In the genomic region with DNA sequence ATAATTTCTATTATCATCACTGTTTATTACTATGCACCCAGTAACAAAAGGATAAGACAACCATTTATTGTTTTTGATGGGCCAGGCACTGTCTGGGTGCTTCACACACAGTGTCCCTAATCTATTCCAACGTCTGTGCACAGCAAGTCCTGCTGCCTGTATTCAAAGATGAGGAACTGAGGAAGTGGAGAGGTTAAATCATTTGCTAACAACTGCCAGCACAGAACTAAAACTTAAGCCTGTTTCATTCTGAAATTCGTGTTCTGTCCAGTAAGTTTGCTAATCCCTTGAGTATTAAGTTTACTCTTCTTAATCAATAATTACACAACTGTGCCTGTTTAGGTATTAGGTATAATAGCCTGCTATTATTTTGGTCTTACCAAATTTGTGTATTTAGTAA, we compare ENCODE assay signal across 20 cellular contexts. TPM values are rescaled to one million over a fixed set of nuclear protein-coding genes. Genes with fewer than 3 reads are reported as not detected.
A peak's percentile ranks its signal among the peaks of the same experiment; 100 is the strongest.
DNase-seq lines count a peak whose midpoint lies in the region; ATAC-seq, FAIRE-seq and TF ChIP-seq lines count a peak whose summit lies in the region.
"Had no signal": no experiment of that assay in that cellular context is flagged by ENCODE, and none has a peak within 500 bp of the region (broad histone marks: within the 10 kb centered on the region; RNA-seq: fewer than 3 reads in every experiment).

No MANE protein-coding gene starts in this region.

- no peak for FAIRE-seq in urothelium cell line (lab: Jason Lieb, UNC)
- FAIRE-seq: GM12892 had no signal

- H3K27me3 Mint-ChIP-seq in mesothelial cell of epicardium (ENCODE audit: low read depth) = no peaks in the 10 kb centered on the region

- no peaks in the 10 kb centered on the region for H3K4me1 ChIP-seq in Karpas-422 (ENCODE audit: low read length)

- CTCF ChIA-PET in HEK293T (lab: Yijun Ruan, JAX) = no interaction called here

- no peak overlapping the region for H3K4me3 Mint-ChIP-seq in mesothelial cell of epicardium
- H3K4me3 Mint-ChIP-seq: CD14-positive monocyte had no signal

- no peaks in the 10 kb centered on the region for H3K27me3 ChIP-seq in Karpas-422 (ENCODE audit: low read length)
- H3K27me3 ChIP-seq: MG63, SJCRH30 had no signal

- H3K27ac ChIP-seq in Karpas-422 (ENCODE audit: low read length) = no peak overlapping the region
- H3K27ac ChIP-seq: SJCRH30 had no signal

- DNase-seq in mesothelial cell of epicardium (ENCODE audit: low spot score in 2 of 2, unreplicated experiment in 2 of 2) (no peak), Karpas-422 (no peak), HEK293T (ENCODE audit: extremely low spot score) (no peak), urothelium cell line (ENCODE audit: low spot score) (no peak)
- no peak for DNase-seq in activated CD4-positive, alpha-beta T cell treated with anti-CD3 and anti-CD28 coated beads for 48 hours
- DNase-seq: ACHN, AML-193, GF-D8, HCEC 1CT, MG63, NCI-H187, NCI-H69, OCI-M1, SJCRH30 had no signal

- H2AFZ ChIP-seq in Karpas-422 (ENCODE audit: low read length) = no peak overlapping the region

- no peaks in the 10 kb centered on the region for H3K9me3 Mint-ChIP-seq in mesothelial cell of epicardium
- H3K9me3 Mint-ChIP-seq: CD14-positive monocyte had no signal

- TF ChIP-seq CTCF in mesothelial cell of epicardium (IDR thresholded peaks at IDR 0.05; ENCODE audit: unreplicated experiment) = no peak

- H3K9ac ChIP-seq in Karpas-422 (ENCODE audit: low read length) = no peak overlapping the region

- H3K4me1 Mint-ChIP-seq in mesothelial cell of epicardium = peaks cover 58% of the 10 kb centered on the region
- H3K4me1 Mint-ChIP-seq: CD14-positive monocyte had no signal

- no peaks in the 10 kb centered on the region for H3K9me3 ChIP-seq in Karpas-422 (ENCODE audit: low read length)
- H3K9me3 ChIP-seq: SJCRH30 had no signal

- H3K9me2 ChIP-seq in Karpas-422 (replicated peaks; ENCODE audit: insufficient read depth, low read length) = no peaks in the 10 kb centered on the region

- H3K79me2 ChIP-seq in Karpas-422 (ENCODE audit: low read length) = no peaks in the 10 kb centered on the region

- POLR2A ChIA-PET in HEK293T (lab: Yijun Ruan, JAX) = no interaction called here

- ATAC-seq in GM18907 (IDR thresholded peaks at IDR 0.05; ENCODE audit: unreplicated experiment) = peak; percentile 50
- peak; percentile 42 for ATAC-seq in GM19463 (IDR thresholded peaks at IDR 0.05; ENCODE audit: unreplicated experiment)
- peak; percentile 53 for ATAC-seq in HG03571 (IDR thresholded peaks at IDR 0.05; ENCODE audit: unreplicated experiment)

- no peaks in the 10 kb centered on the region for H3K36me3 Mint-ChIP-seq in mesothelial cell of epicardium
- H3K36me3 Mint-ChIP-seq: CD14-positive monocyte had no signal

- no peaks in the 10 kb centered on the region for H4K20me1 ChIP-seq in Karpas-422 (ENCODE audit: insufficient read depth, low read depth, low read length)

- no peaks in the 10 kb centered on the region for H3K36me3 ChIP-seq in Karpas-422 (ENCODE audit: insufficient read depth, low read length)
- H3K36me3 ChIP-seq: MG63, SJCRH30 had no signal

- no peak overlapping the region for H3K4me3 ChIP-seq in Karpas-422 (ENCODE audit: low read length)
- H3K4me3 ChIP-seq: MG63, SJCRH30 had no signal

- H3K4me2 ChIP-seq in Karpas-422 (ENCODE audit: low read depth, low read length, poor library complexity, severe bottlenecking) = no peak overlapping the region

- H3K27ac Mint-ChIP-seq in mesothelial cell of epicardium = peak overlapping the region; percentile 74
- H3K27ac Mint-ChIP-seq: CD14-positive monocyte had no signal

TF ChIP-seq in HEK293T, 16 proteins besides CTCF, POLR2A, EP300 and RAD21:
- no peak for TF ChIP-seq LEF1 (IDR thresholded peaks at IDR 0.05; ENCODE audit: borderline replicate concordance)
- TF ChIP-seq NFRKB (IDR thresholded peaks at IDR 0.05) = no peak
- TF ChIP-seq BHLHE40 (IDR thresholded peaks at IDR 0.05; ENCODE audit: borderline replicate concordance) = no peak
- no peak for TF ChIP-seq FOXA1 (IDR thresholded peaks at IDR 0.05)
- TF ChIP-seq ELF4 (IDR thresholded peaks at IDR 0.05) = no peak
- no peak for TF ChIP-seq CTBP1 (IDR thresholded peaks at IDR 0.05; ENCODE audit: borderline replicate concordance)
- no peak for TF ChIP-seq FOXM1 (IDR thresholded peaks at IDR 0.05; ENCODE audit: borderline replicate concordance)
- TF ChIP-seq PKNOX1 (IDR thresholded peaks at IDR 0.05) = no peak
- no peak for TF ChIP-seq FOXK2 (IDR thresholded peaks at IDR 0.05)
- TF ChIP-seq SP1 (IDR thresholded peaks at IDR 0.05) = no peak
- TF ChIP-seq L3MBTL2 (conservative IDR thresholded peaks at IDR 0.05) = no peak

RNA-seq across cellular contexts. Expression of gene TEX26, which starts 41.9 kb away (rescaled TPM):
- not detected in 3 replicates for total RNA-seq in mesothelial cell of epicardium
- total RNA-seq in Karpas-422 (2014; rRNA removed; shearing (Covaris generic); ENCODE audit: low replicate concordance) = not detected in 2 replicates
- total RNA-seq: Daoy, SJCRH30 had no signal
